1 cellular context compared by ENCODE assay signal in the genomic region with DNA sequence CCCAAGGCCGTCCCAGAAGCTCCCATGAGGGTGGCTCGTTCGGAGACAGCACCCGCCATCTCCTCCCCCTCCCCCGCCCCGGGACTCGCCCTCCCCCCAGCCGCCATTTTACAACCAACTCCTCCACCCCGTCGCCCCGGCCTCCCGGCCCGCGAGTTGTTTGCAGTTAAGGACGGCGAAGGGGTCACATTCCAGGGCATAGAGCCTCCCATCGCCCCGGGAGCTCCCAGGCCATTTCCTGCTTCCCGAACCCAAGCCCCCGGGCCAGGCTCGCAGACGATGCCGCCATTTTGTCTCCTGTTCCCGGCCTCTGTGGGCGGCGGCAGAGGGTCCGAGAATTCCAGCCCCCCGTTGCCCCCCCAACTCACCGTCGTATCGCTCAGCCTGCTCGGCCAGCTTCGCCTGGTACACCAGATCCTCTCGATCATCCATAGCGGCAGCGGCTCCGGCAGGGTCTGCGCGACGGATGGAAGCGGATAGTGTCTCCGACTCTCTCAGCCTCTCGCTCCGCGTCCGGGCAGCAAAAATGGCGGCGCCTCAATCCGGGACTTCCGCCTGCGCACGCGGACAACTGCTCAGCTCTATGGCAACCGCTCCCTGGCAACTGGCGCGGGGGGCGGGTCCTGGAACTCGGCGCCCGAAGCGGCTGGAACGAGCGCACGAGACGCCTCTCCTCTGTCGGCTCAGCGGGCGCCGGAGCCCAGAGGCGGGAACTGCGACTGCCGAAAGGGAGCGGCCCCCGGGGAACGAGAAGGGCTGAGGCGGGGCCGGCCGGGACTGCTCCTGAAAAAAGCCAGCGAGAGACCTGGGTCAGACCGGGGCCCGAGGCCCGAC.
TF ChIP-seq lines count a peak whose summit lies in the region.

YWHAE (minus strand) TSS at position 544 of the 834 bp plus-strand sequence; CDS start at position 432, 112 bp downstream.

TF ChIP-seq in K562, 482 proteins besides CTCF, POLR2A, EP300 and RAD21 (continued from another document and continues in another):
- peak; percentile 67 for TF ChIP-seq ZBTB40 (IDR thresholded peaks at IDR 0.05)
- no peak for TF ChIP-seq ZBTB40 (CRISPR knock-in tag; IDR thresholded peaks at IDR 0.05)
- peak; percentile 79; the same call in 1 of the 2 replicates for TF ChIP-seq SRSF1 (IDR thresholded peaks at IDR 0.05; ENCODE audit: low read depth, low read length)
- TF ChIP-seq YY1 (IDR thresholded peaks at IDR 0.05; ENCODE audit: borderline replicate concordance in 1 of 3, control insufficient read depth in 1 of 3, extremely low read depth in 1 of 3, insufficient read depth in 3 of 3, insufficient read length in 1 of 3, insufficient replicate concordance in 2 of 3, low read depth in 1 of 3, low read length in 2 of 3), result peak; percentile 83 to 90 (median 88)
- peak; percentile 78; the same call in 1 of the 2 replicates for TF ChIP-seq GABPB1 (CRISPR knock-in tag; IDR thresholded peaks at IDR 0.05)
- peak; percentile 71 for TF ChIP-seq CTBP1 (IDR thresholded peaks at IDR 0.05; ENCODE audit: borderline replicate concordance)
- TF ChIP-seq ERF (CRISPR knock-in tag; IDR thresholded peaks at IDR 0.05), result peak; percentile 38; the same call in 1 of the 2 replicates
- no peak for TF ChIP-seq NFATC3 (IDR thresholded peaks at IDR 0.05)
- peak; percentile 52 to 84 for TF ChIP-seq E2F6 (IDR thresholded peaks at IDR 0.05; ENCODE audit: borderline replicate concordance in 1 of 2, extremely low read depth in 1 of 2, insufficient read depth in 1 of 2, insufficient read length in 1 of 2, low read depth in 1 of 2, low read length in 1 of 2, poor library complexity in 1 of 2, severe bottlenecking in 1 of 2)
- TF ChIP-seq, protein P1, sequence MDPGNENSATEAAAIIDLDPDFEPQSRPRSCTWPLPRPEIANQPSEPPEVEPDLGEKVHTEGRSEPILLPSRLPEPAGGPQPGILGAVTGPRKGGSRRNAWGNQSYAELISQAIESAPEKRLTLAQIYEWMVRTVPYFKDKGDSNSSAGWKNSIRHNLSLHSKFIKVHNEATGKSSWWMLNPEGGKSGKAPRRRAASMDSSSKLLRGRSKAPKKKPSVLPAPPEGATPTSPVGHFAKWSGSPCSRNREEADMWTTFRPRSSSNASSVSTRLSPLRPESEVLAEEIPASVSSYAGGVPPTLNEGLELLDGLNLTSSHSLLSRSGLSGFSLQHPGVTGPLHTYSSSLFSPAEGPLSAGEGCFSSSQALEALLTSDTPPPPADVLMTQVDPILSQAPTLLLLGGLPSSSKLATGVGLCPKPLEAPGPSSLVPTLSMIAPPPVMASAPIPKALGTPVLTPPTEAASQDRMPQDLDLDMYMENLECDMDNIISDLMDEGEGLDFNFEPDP (CRISPR knock-in tag; IDR thresholded peaks at IDR 0.05), result no peak
- TF ChIP-seq CXXC5 (CRISPR knock-in tag; IDR thresholded peaks at IDR 0.05), result peak; percentile 80
- TF ChIP-seq ARID4B (CRISPR knock-in tag; IDR thresholded peaks at IDR 0.05), result peak; percentile 61; the same call in 1 of the 2 replicates
- TF ChIP-seq ZHX1 (conservative IDR thresholded peaks at IDR 0.05; ENCODE audit: low read length), result peak; percentile 57; the same call in 1 of the 2 replicates
- no peak for TF ChIP-seq BACH1 (tag; IDR thresholded peaks at IDR 0.05)
- TF ChIP-seq KLF1 (tag; IDR thresholded peaks at IDR 0.05), result no peak
- peak; percentile 86 for TF ChIP-seq TAF1 (IDR thresholded peaks at IDR 0.05; ENCODE audit: control insufficient read depth, extremely low read depth, insufficient read depth, low read length, severe bottlenecking)
- TF ChIP-seq BMI1 (IDR thresholded peaks at IDR 0.05; ENCODE audit: low read length), result peak; percentile 77
- peak; percentile 40 for TF ChIP-seq LCOR (CRISPR knock-in tag; IDR thresholded peaks at IDR 0.05)
- no peak for TF ChIP-seq ZNF347 (CRISPR knock-in tag; IDR thresholded peaks at IDR 0.05; ENCODE audit: low read depth)
- TF ChIP-seq, protein P2, sequence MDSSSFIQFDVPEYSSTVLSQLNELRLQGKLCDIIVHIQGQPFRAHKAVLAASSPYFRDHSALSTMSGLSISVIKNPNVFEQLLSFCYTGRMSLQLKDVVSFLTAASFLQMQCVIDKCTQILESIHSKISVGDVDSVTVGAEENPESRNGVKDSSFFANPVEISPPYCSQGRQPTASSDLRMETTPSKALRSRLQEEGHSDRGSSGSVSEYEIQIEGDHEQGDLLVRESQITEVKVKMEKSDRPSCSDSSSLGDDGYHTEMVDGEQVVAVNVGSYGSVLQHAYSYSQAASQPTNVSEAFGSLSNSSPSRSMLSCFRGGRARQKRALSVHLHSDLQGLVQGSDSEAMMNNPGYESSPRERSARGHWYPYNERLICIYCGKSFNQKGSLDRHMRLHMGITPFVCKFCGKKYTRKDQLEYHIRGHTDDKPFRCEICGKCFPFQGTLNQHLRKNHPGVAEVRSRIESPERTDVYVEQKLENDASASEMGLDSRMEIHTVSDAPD (CRISPR knock-in tag; IDR thresholded peaks at IDR 0.05), result no peak
- no peak for TF ChIP-seq NR2F6 (CRISPR knock-in tag; IDR thresholded peaks at IDR 0.05)
- peak; percentile 75 for TF ChIP-seq L3MBTL2 (IDR thresholded peaks at IDR 0.05)
- TF ChIP-seq MECOM (CRISPR knock-in tag; IDR thresholded peaks at IDR 0.05), result no peak
- TF ChIP-seq ZBTB7A (IDR thresholded peaks at IDR 0.05; ENCODE audit: borderline replicate concordance, control insufficient read depth, low read depth, low read length), result peak; percentile 90
- peak; percentile 86; the same call in 1 of the 2 replicates for TF ChIP-seq MTA3 (IDR thresholded peaks at IDR 0.05; ENCODE audit: borderline replicate concordance)
- TF ChIP-seq SAFB (IDR thresholded peaks at IDR 0.05; ENCODE audit: borderline replicate concordance, low read depth, low read length), result no peak
- peak; percentile 99 for TF ChIP-seq EP400 (IDR thresholded peaks at IDR 0.05)
- peak; percentile 28 for TF ChIP-seq PKNOX1 (IDR thresholded peaks at IDR 0.05)
- peak; percentile 29; the same call in 1 of the 2 replicates for TF ChIP-seq ZNF263 (CRISPR knock-in tag; IDR thresholded peaks at IDR 0.05; ENCODE audit: borderline replicate concordance)
- TF ChIP-seq ZNF184 (CRISPR knock-in tag; IDR thresholded peaks at IDR 0.05), result no peak
- TF ChIP-seq ATF7 (IDR thresholded peaks at IDR 0.05), result peak; percentile 66
- 0 out of 2 replicates have a peak, but pooled peaks have one; percentile 6 for TF ChIP-seq KAT7 (CRISPR knock-in tag; IDR thresholded peaks at IDR 0.05; ENCODE audit: borderline replicate concordance)
